In the genomic region with DNA sequence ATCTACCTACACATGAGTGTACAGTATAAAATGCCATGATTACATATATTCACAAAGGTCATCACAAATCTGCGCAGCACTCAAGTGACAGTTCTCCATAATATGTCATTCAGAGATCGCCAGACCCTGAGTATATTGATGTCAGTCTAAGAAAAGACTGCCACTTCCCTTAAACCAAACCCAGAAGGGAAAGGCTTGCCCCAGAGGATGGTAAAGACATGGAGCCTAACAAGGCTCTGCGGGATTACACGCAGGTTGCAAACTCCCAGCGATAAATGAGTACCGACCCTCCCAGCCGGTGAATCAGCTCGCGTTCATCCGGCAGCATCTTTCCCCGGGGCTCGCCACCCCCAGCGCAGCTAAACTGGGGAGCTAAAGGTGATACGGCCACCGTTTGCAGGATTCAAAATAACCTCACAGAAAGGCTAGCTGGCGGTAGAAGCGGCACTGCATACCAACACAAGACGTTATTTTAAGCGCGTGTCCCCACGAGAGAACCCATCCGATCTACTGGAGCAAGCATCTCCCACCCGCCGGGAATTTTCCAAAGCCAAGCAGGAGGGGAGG, we compare ENCODE assay signal across 8 cellular contexts. TPM values are rescaled to one million over a fixed set of nuclear protein-coding genes. Genes with fewer than 3 reads are reported as not detected.
DNase-seq lines count a peak whose midpoint lies in the region; ATAC-seq and TF ChIP-seq lines count a peak whose summit lies in the region.

No MANE protein-coding gene starts in this region.

- H3K9me3 Mint-ChIP-seq in activated CD4-positive, alpha-beta T cell treated with anti-CD3 and anti-CD28 coated beads, Interleukin-2, amount 10 ng/mL, durations not matched to agents 24 days and 14 days, result no peaks in the 10 kb centered on the region
- H3K9me3 Mint-ChIP-seq in dendritic cell treated with granulocyte-macrophage colony-stimulating factor and Interleukin-4, amounts not matched to agents 40 ng/mL and 50 ng/mL, for 4 days, result no peaks in the 10 kb centered on the region

- TF ChIP-seq CTCF in lung (IDR thresholded peaks at IDR 0.05; ENCODE audit: control extremely low read depth, extremely low read depth), result no peak

- peak overlapping the region in 1 of 2 donors; percentile 87 for H3K27ac ChIP-seq in lung (ENCODE audit: low read depth in 1 of 2, low read length in 1 of 2)

- H3K27me3 ChIP-seq in lung (ENCODE audit: control insufficient read depth, insufficient read depth), result no peaks in the 10 kb centered on the region

- H3K4me1 Mint-ChIP-seq in activated CD4-positive, alpha-beta T cell treated with anti-CD3 and anti-CD28 coated beads, Interleukin-2, amount 10 ng/mL, durations not matched to agents 24 days and 14 days, result peaks cover 37% of the 10 kb centered on the region
- H3K4me1 Mint-ChIP-seq in dendritic cell treated with granulocyte-macrophage colony-stimulating factor and Interleukin-4, amounts not matched to agents 40 ng/mL and 50 ng/mL, for 4 days (ENCODE audit: low read depth), result peaks cover 53% of the 10 kb centered on the region

- WGBS in lung, 2 donors, result 4 to 8% methylated on average over 24 of the region's 24 CpGs

- H3K9me3 ChIP-seq in lung (ENCODE audit: control insufficient read depth in 2 of 2, insufficient read depth in 1 of 2, low read length in 1 of 2), result no peaks in the 10 kb centered on the region

- peaks cover 10% of the 10 kb centered on the region for H3K27me3 Mint-ChIP-seq in activated CD4-positive, alpha-beta T cell treated with anti-CD3 and anti-CD28 coated beads, Interleukin-2, amount 10 ng/mL, durations not matched to agents 24 days and 14 days
- H3K27me3 Mint-ChIP-seq in dendritic cell treated with granulocyte-macrophage colony-stimulating factor and Interleukin-4, amounts not matched to agents 40 ng/mL and 50 ng/mL, for 4 days, result peaks cover 17% of the 10 kb centered on the region

- H3K4me3 ChIP-seq in lung, result peak overlapping the region; percentile 79

- H3K4me3 Mint-ChIP-seq in activated CD4-positive, alpha-beta T cell treated with anti-CD3 and anti-CD28 coated beads, Interleukin-2, amount 10 ng/mL, durations not matched to agents 24 days and 14 days, result peak overlapping the region; percentile 96
- peak overlapping the region; percentile 93 for H3K4me3 Mint-ChIP-seq in dendritic cell treated with granulocyte-macrophage colony-stimulating factor and Interleukin-4, amounts not matched to agents 40 ng/mL and 50 ng/mL, for 4 days

- no peak for ATAC-seq in lung (ENCODE audit: insufficient read depth, low FRiP score)

- intact Hi-C loops in activated CD4-positive, alpha-beta T cell treated with anti-CD3 and anti-CD28 coated beads, Interleukin-2, amount 10 ng/mL, durations not matched to agents 24 days and 14 days (cut with micrococcal nuclease), result loop anchor here (2.0 to 10.0 kb wide), 3 partner anchors 151 to 265 kb away; a partner anchor contains a TSS
- intact Hi-C loops in dendritic cell treated with granulocyte-macrophage colony-stimulating factor and Interleukin-4, amounts not matched to agents 40 ng/mL and 50 ng/mL, for 4 days (cut with micrococcal nuclease), result loop anchor here (1.0 to 10.0 kb wide), 4 partner anchors 39 to 83 kb away; a partner anchor contains a TSS

- peak; percentile 8 for DNase-seq in SIG-M5 treated with dmso at 0.1 percent for 504 hours (lab: John Stamatoyannopoulos, UW; ENCODE audit: unreplicated experiment)
- DNase-seq in SIG-M5 (lab: John Stamatoyannopoulos, UW), result no peak
- DNase-seq in HuH-7.5 (ENCODE audit: low spot score), result peak; percentile 54
- peak; percentile 80 for DNase-seq in activated CD4-positive, alpha-beta T cell treated with anti-CD3 and anti-CD28 coated beads, Interleukin-2, amount 10 ng/mL, durations not matched to agents 24 days and 14 days
- no peak for DNase-seq in lung (ENCODE audit: low spot score)
- peak; percentile 20 for DNase-seq in stimulated activated CD8-positive, alpha-beta memory T cell treated with anti-CD3 and anti-CD28 coated beads, Interleukin-12 subunit alpha, Interleukin-12 subunit beta, amount 100 ng/mL, for 1 hour (ENCODE audit: low read depth)
- DNase-seq in mesenteric fat pad (ENCODE audit: low spot score), result no peak

- H3K36me3 ChIP-seq in lung (ENCODE audit: control insufficient read depth in 2 of 2, insufficient read depth in 2 of 2, low read length in 2 of 2), result no peaks in the 10 kb centered on the region

- H3K27ac Mint-ChIP-seq in activated CD4-positive, alpha-beta T cell treated with anti-CD3 and anti-CD28 coated beads, Interleukin-2, amount 10 ng/mL, durations not matched to agents 24 days and 14 days, result peak overlapping the region; percentile 86
- H3K27ac Mint-ChIP-seq in dendritic cell treated with granulocyte-macrophage colony-stimulating factor and Interleukin-4, amounts not matched to agents 40 ng/mL and 50 ng/mL, for 4 days, result peak overlapping the region; percentile 92

- H3K4me1 ChIP-seq in lung (ENCODE audit: control insufficient read depth in 2 of 2, insufficient read depth in 2 of 2, low read length in 2 of 2), result peaks cover 4 to 6% of the 10 kb centered on the region in 2 donors

- H3K36me3 Mint-ChIP-seq in activated CD4-positive, alpha-beta T cell treated with anti-CD3 and anti-CD28 coated beads, Interleukin-2, amount 10 ng/mL, durations not matched to agents 24 days and 14 days (ENCODE audit: low read depth), result peaks cover 1% of the 10 kb centered on the region
- H3K36me3 Mint-ChIP-seq in dendritic cell treated with granulocyte-macrophage colony-stimulating factor and Interleukin-4, amounts not matched to agents 40 ng/mL and 50 ng/mL, for 4 days (ENCODE audit: low read depth), result peaks cover 7% of the 10 kb centered on the region

RNA-seq across cellular contexts. Expression of a gene that starts 0.7 kb away (rescaled TPM):
- total RNA-seq in activated CD4-positive, alpha-beta T cell treated with anti-CD3 and anti-CD28 coated beads, Interleukin-2, amount 10 ng/mL, durations not matched to agents 24 days and 14 days, result 19.8 and 23.7 TPM in 2 replicates
- total RNA-seq in lung (10 to 100 TPM; 15.1 to 30.5 TPM), mesenteric fat pad (67.8 TPM)
- polyA plus RNA-seq in lung, result 10 to 100 TPM in 1 of 2 donors, 1 to 10 TPM in 1; 4.5 to 11.5 TPM

RNA-seq across cellular contexts. Expression of a gene that starts 40.8 kb away (rescaled TPM):
- 191 and 215 TPM in 2 replicates for total RNA-seq in activated CD4-positive, alpha-beta T cell treated with anti-CD3 and anti-CD28 coated beads, Interleukin-2, amount 10 ng/mL, durations not matched to agents 24 days and 14 days
- 100 to 1,000 TPM in 1 of 2 donors, 10 to 100 TPM in 1; 95.8 to 139 TPM for total RNA-seq in lung
- 10 to 100 TPM; 35.0 to 41.8 TPM for polyA plus RNA-seq in lung
- 179 TPM for total RNA-seq in mesenteric fat pad

Comparison
In these comparisons a context has a peak if more than half of its experiments do, and no peak if none do; other contexts are left out.
1. DNase-seq: peak in SIG-M5 treated with dmso at 0.1 percent for 504 hours (single experiment), HuH-7.5 (single experiment), activated CD4-positive, alpha-beta T cell treated with anti-CD3 and anti-CD28 coated beads, Interleukin-2, amount 10 ng/mL, durations not matched to agents 24 days and 14 days (single experiment) and stimulated activated CD8-positive, alpha-beta memory T cell treated with anti-CD3 and anti-CD28 coated beads, Interleukin-12 subunit alpha, Interleukin-12 subunit beta, amount 100 ng/mL, for 1 hour (single experiment); none in SIG-M5 (single experiment), lung (single experiment) and mesenteric fat pad (single experiment).